ENCODE assay signal across 1 cellular context in the genomic region with DNA sequence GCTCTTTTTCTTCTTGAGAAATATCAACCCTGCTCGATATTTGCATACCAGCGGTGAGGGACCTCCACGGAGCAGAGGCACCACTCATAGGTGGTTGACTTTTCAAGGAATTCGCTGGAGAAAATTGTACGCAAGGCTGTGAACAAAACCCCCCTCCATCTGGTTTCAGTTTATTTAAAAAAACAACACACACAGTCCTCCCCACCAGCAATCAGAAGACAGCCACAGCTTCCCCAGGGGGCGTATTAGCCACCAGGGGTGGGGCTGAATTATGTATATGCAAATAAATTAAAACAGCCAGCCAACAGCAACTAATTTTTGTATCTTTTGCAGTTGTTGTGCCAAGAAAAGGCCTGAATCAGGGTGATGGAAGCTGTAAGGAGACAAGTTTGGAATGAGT.
TF ChIP-seq lines count a peak whose summit lies in the region.

No MANE protein-coding gene starts in this region.

TF ChIP-seq in WTC11, 78 proteins besides CTCF, POLR2A, EP300 and RAD21 (continued from another document):
- TF ChIP-seq, protein P1, sequence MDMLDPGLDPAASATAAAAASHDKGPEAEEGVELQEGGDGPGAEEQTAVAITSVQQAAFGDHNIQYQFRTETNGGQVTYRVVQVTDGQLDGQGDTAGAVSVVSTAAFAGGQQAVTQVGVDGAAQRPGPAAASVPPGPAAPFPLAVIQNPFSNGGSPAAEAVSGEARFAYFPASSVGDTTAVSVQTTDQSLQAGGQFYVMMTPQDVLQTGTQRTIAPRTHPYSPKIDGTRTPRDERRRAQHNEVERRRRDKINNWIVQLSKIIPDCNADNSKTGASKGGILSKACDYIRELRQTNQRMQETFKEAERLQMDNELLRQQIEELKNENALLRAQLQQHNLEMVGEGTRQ (CRISPR knock-in tag; IDR thresholded peaks at IDR 0.05), result no peak
- TF ChIP-seq NR2C2 (CRISPR knock-in tag; IDR thresholded peaks at IDR 0.05) (no peak), ZNF317 (CRISPR knock-in tag; IDR thresholded peaks at IDR 0.05; ENCODE audit: borderline replicate concordance, low read depth) (no peak)
- TF ChIP-seq, protein P2, sequence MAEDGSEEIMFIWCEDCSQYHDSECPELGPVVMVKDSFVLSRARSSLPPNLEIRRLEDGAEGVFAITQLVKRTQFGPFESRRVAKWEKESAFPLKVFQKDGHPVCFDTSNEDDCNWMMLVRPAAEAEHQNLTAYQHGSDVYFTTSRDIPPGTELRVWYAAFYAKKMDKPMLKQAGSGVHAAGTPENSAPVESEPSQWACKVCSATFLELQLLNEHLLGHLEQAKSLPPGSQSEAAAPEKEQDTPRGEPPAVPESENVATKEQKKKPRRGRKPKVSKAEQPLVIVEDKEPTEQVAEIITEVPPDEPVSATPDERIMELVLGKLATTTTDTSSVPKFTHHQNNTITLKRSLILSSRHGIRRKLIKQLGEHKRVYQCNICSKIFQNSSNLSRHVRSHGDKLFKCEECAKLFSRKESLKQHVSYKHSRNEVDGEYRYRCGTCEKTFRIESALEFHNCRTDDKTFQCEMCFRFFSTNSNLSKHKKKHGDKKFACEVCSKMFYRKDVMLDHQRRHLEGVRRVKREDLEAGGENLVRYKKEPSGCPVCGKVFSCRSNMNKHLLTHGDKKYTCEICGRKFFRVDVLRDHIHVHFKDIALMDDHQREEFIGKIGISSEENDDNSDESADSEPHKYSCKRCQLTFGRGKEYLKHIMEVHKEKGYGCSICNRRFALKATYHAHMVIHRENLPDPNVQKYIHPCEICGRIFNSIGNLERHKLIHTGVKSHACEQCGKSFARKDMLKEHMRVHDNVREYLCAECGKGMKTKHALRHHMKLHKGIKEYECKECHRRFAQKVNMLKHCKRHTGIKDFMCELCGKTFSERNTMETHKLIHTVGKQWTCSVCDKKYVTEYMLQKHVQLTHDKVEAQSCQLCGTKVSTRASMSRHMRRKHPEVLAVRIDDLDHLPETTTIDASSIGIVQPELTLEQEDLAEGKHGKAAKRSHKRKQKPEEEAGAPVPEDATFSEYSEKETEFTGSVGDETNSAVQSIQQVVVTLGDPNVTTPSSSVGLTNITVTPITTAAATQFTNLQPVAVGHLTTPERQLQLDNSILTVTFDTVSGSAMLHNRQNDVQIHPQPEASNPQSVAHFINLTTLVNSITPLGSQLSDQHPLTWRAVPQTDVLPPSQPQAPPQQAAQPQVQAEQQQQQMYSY (CRISPR knock-in tag; IDR thresholded peaks at IDR 0.05), result no peak
